In the genomic region with DNA sequence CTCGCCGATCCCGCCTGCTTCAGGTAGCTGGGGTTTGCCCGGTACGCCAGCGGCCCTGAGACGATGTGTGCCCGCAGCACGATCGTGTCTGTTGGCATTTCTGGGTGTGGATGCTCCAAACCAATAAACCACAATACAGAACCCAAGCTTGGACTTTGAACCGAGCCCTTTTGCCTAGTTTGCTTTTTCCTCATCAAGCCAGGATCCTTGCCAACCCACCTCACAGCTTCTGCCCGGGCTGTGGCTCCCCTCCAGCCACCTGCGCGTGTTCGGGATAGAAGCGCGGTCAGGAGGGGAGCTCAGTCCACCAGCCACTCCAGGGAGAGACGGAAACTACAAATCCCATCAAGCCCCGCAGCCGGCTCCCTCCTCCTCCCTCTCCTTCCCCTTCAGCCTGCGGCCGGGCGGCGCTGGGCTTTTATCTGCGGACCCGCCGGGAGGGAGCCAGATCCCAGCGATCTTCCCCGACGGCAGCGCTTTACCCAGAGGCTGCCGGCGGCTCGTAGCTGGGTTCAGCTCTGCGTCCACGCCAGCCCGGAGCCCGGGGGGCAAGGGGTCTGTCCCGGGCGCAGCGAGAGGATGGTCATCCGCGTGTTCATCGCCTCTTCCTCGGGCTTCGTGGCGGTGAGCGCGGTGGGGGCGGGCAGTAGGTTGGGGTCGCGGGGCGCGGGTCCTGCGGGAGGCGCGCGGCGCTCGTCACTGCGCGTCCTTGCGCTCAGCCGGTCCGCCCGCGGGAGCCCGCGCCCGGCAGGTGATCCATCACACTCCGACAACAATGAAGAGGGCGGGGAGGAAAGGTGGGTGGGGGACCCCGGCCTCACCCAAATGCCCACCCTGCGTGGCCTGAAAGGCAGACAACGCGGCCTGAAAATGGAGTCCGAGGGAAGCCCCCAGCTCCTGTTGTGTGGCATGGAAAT, we compare ENCODE assay signal across 1 cellular context.
TF ChIP-seq lines count a peak whose summit lies in the region.

SH3BGRL2 (plus strand) TSS at position 447 of the 917 bp plus-strand sequence; CDS start at position 580, 133 bp downstream.

TF ChIP-seq in HepG2, 621 proteins besides CTCF, POLR2A, EP300 and RAD21 (continued from another document and continues in another):
- peak; percentile 15 for TF ChIP-seq KDM6A (CRISPR knock-in tag; IDR thresholded peaks at IDR 0.05; ENCODE audit: low read depth)
- no peak for TF ChIP-seq ZNF644 (CRISPR knock-in tag; IDR thresholded peaks at IDR 0.05; ENCODE audit: low read depth)
- no peak for TF ChIP-seq SIX1 (CRISPR knock-in tag; IDR thresholded peaks at IDR 0.05; ENCODE audit: borderline replicate concordance)
- TF ChIP-seq MIER2 (CRISPR knock-in tag; IDR thresholded peaks at IDR 0.05), result no peak; the same call in 1 of the 2 replicates
- no peak for TF ChIP-seq GPN1 (CRISPR knock-in tag; IDR thresholded peaks at IDR 0.05; ENCODE audit: borderline replicate concordance)
- TF ChIP-seq IKZF4 (CRISPR knock-in tag; IDR thresholded peaks at IDR 0.05; ENCODE audit: borderline replicate concordance, low read depth, not compliant biosample characterization), result no peak
- no peak for TF ChIP-seq TARDBP (CRISPR knock-in tag; IDR thresholded peaks at IDR 0.05)
- TF ChIP-seq ATF1 (CRISPR knock-in tag; IDR thresholded peaks at IDR 0.05), result no peak
- no peak for TF ChIP-seq SIX4 (CRISPR knock-in tag; IDR thresholded peaks at IDR 0.05)
- no peak; the same call in 1 of the 2 replicates for TF ChIP-seq KAT8 (CRISPR knock-in tag; IDR thresholded peaks at IDR 0.05)
- 0 out of 2 replicates have a peak, but pooled peaks have one; percentile 28 for TF ChIP-seq ZZZ3 (CRISPR knock-in tag; IDR thresholded peaks at IDR 0.05; ENCODE audit: borderline replicate concordance)
- TF ChIP-seq ZNF512B (CRISPR knock-in tag; IDR thresholded peaks at IDR 0.05; ENCODE audit: borderline replicate concordance), result peak; percentile 81; the same call in 1 of the 2 replicates
- no peak for TF ChIP-seq RFXANK (CRISPR knock-in tag; IDR thresholded peaks at IDR 0.05)
- TF ChIP-seq XBP1 (CRISPR knock-in tag; IDR thresholded peaks at IDR 0.05), result no peak
- TF ChIP-seq ZNF839 (CRISPR knock-in tag; IDR thresholded peaks at IDR 0.05; ENCODE audit: borderline replicate concordance), result no peak
- TF ChIP-seq ZNF556 (CRISPR knock-in tag; IDR thresholded peaks at IDR 0.05; ENCODE audit: borderline replicate concordance), result peak; percentile 88; the same call in 1 of the 2 replicates
- no peak for TF ChIP-seq ZNF710 (CRISPR knock-in tag; IDR thresholded peaks at IDR 0.05; ENCODE audit: borderline replicate concordance)
- TF ChIP-seq ZNF670 (CRISPR knock-in tag; IDR thresholded peaks at IDR 0.05; ENCODE audit: borderline replicate concordance), result peak; percentile 68; the same call in 1 of the 2 replicates
- no peak for TF ChIP-seq ATRX (CRISPR knock-in tag; IDR thresholded peaks at IDR 0.05; ENCODE audit: borderline replicate concordance)
- TF ChIP-seq, protein P1, sequence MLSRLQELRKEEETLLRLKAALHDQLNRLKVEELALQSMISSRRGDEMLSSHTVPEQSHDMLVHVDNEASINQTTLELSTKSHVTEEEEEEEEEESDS (CRISPR knock-in tag; IDR thresholded peaks at IDR 0.05; ENCODE audit: borderline replicate concordance), result no peak
- TF ChIP-seq RFX1 (IDR thresholded peaks at IDR 0.05), result no peak
- TF ChIP-seq, protein P2, sequence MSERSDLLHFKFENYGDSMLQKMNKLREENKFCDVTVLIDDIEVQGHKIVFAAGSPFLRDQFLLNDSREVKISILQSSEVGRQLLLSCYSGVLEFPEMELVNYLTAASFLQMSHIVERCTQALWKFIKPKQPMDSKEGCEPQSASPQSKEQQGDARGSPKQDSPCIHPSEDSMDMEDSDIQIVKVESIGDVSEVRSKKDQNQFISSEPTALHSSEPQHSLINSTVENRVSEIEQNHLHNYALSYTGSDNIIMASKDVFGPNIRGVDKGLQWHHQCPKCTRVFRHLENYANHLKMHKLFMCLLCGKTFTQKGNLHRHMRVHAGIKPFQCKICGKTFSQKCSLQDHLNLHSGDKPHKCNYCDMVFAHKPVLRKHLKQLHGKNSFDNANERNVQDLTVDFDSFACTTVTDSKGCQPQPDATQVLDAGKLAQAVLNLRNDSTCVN (CRISPR knock-in tag; IDR thresholded peaks at IDR 0.05; ENCODE audit: borderline replicate concordance), result no peak; the same call in 1 of the 2 replicates
- no peak for TF ChIP-seq CENPT (CRISPR knock-in tag; IDR thresholded peaks at IDR 0.05; ENCODE audit: low read depth)
- no peak for TF ChIP-seq ZKSCAN8 (CRISPR knock-in tag; IDR thresholded peaks at IDR 0.05; ENCODE audit: borderline replicate concordance)
- TF ChIP-seq, protein P3, sequence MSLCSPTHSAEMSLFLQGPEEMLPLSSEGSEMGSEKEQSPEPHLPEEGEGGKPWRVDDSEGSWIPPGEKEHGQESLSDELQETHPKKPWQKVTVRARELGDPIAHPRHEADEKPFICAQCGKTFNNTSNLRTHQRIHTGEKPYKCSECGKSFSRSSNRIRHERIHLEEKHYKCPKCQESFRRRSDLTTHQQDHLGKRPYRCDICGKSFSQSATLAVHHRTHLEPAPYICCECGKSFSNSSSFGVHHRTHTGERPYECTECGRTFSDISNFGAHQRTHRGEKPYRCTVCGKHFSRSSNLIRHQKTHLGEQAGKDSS (CRISPR knock-in tag; IDR thresholded peaks at IDR 0.05; ENCODE audit: borderline replicate concordance, low read depth), result peak; percentile 62; the same call in 1 of the 2 replicates
- TF ChIP-seq ZNF766 (CRISPR knock-in tag; IDR thresholded peaks at IDR 0.05; ENCODE audit: borderline replicate concordance), result no peak
- TF ChIP-seq CHCHD3 (CRISPR knock-in tag; IDR thresholded peaks at IDR 0.05), result no peak
- TF ChIP-seq ZGPAT (CRISPR knock-in tag; IDR thresholded peaks at IDR 0.05), result no peak; the same call in 1 of the 2 replicates
- TF ChIP-seq ARHGAP35 (CRISPR knock-in tag; IDR thresholded peaks at IDR 0.05; ENCODE audit: borderline replicate concordance), result peak; percentile 87; the same call in 1 of the 2 replicates
- no peak for TF ChIP-seq RFXAP (CRISPR knock-in tag; IDR thresholded peaks at IDR 0.05; ENCODE audit: borderline replicate concordance)
- no peak for TF ChIP-seq ZNF549 (CRISPR knock-in tag; IDR thresholded peaks at IDR 0.05)
- TF ChIP-seq MAX (IDR thresholded peaks at IDR 0.05), result peak; percentile 71
- no peak for TF ChIP-seq ZNF674 (CRISPR knock-in tag; IDR thresholded peaks at IDR 0.05; ENCODE audit: low read depth)
- TF ChIP-seq ZNF672 (CRISPR knock-in tag; IDR thresholded peaks at IDR 0.05), result no peak
- no peak for TF ChIP-seq PHB2 (IDR thresholded peaks at IDR 0.05; ENCODE audit: partially characterized antibody)
- TF ChIP-seq MBNL3 (CRISPR knock-in tag; conservative IDR thresholded peaks at IDR 0.05), result no peak
- TF ChIP-seq ELF4 (CRISPR knock-in tag; IDR thresholded peaks at IDR 0.05; ENCODE audit: borderline replicate concordance), result no peak
- no peak; the same call in 2 of the 3 replicates for TF ChIP-seq MXI1 (IDR thresholded peaks at IDR 0.05; ENCODE audit: borderline replicate concordance, low read depth, low read length)
- TF ChIP-seq MYNN (CRISPR knock-in tag; IDR thresholded peaks at IDR 0.05; ENCODE audit: low read depth), result no peak
- no peak for TF ChIP-seq ZNF264 (CRISPR knock-in tag; IDR thresholded peaks at IDR 0.05)
- peak; percentile 60 for TF ChIP-seq SAP130 (CRISPR knock-in tag; IDR thresholded peaks at IDR 0.05; ENCODE audit: low read depth)
- no peak for TF ChIP-seq ZNF160 (CRISPR knock-in tag; IDR thresholded peaks at IDR 0.05)
- TF ChIP-seq CCDC6 (CRISPR knock-in tag; IDR thresholded peaks at IDR 0.05), result 0 out of 2 replicates have a peak, but pooled peaks have one; percentile 20
- peak; percentile 13; the same call in 1 of the 2 replicates for TF ChIP-seq ZNF503 (CRISPR knock-in tag; IDR thresholded peaks at IDR 0.05)
- peak; percentile 48; the same call in 1 of the 2 replicates for TF ChIP-seq ELF1 (CRISPR knock-in tag; IDR thresholded peaks at IDR 0.05)
- no peak for TF ChIP-seq HOXA9 (CRISPR knock-in tag; IDR thresholded peaks at IDR 0.05; ENCODE audit: borderline replicate concordance)
- TF ChIP-seq, protein P4, sequence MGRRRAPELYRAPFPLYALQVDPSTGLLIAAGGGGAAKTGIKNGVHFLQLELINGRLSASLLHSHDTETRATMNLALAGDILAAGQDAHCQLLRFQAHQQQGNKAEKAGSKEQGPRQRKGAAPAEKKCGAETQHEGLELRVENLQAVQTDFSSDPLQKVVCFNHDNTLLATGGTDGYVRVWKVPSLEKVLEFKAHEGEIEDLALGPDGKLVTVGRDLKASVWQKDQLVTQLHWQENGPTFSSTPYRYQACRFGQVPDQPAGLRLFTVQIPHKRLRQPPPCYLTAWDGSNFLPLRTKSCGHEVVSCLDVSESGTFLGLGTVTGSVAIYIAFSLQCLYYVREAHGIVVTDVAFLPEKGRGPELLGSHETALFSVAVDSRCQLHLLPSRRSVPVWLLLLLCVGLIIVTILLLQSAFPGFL (CRISPR knock-in tag; IDR thresholded peaks at IDR 0.05), result no peak
- no peak for TF ChIP-seq ZNF562 (CRISPR knock-in tag; IDR thresholded peaks at IDR 0.05; ENCODE audit: borderline replicate concordance)
- TF ChIP-seq, protein P5, sequence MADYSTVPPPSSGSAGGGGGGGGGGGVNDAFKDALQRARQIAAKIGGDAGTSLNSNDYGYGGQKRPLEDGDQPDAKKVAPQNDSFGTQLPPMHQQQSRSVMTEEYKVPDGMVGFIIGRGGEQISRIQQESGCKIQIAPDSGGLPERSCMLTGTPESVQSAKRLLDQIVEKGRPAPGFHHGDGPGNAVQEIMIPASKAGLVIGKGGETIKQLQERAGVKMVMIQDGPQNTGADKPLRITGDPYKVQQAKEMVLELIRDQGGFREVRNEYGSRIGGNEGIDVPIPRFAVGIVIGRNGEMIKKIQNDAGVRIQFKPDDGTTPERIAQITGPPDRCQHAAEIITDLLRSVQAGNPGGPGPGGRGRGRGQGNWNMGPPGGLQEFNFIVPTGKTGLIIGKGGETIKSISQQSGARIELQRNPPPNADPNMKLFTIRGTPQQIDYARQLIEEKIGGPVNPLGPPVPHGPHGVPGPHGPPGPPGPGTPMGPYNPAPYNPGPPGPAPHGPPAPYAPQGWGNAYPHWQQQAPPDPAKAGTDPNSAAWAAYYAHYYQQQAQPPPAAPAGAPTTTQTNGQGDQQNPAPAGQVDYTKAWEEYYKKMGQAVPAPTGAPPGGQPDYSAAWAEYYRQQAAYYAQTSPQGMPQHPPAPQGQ (CRISPR knock-in tag; IDR thresholded peaks at IDR 0.05; ENCODE audit: borderline replicate concordance), result no peak
- no peak for TF ChIP-seq MBD4 (IDR thresholded peaks at IDR 0.05; ENCODE audit: borderline replicate concordance, low read length)
- 0 out of 2 replicates have a peak, but pooled peaks have one; percentile 25 for TF ChIP-seq GTF3A (CRISPR knock-in tag; conservative IDR thresholded peaks at IDR 0.05)
- no peak for TF ChIP-seq NCOA1 (CRISPR knock-in tag; IDR thresholded peaks at IDR 0.05)
